Comparison of ENCODE assay signal across 1 cellular context in genomic region chr22:39714321-39714720, GRCh38.
TF ChIP-seq lines count a peak whose summit lies in the region.

No MANE protein-coding gene starts in this region.

TF ChIP-seq in H1, 55 proteins besides CTCF, POLR2A, EP300 and RAD21:
- TF ChIP-seq MAX (IDR thresholded peaks at IDR 0.05) (no peak), SRF (IDR thresholded peaks at IDR 0.05; ENCODE audit: low read depth, low read length) (no peak), TAF7 (optimal IDR thresholded peaks at IDR 0.05; ENCODE audit: borderline replicate concordance, low read depth, low read length) (no peak), TBP (IDR thresholded peaks at IDR 0.05; ENCODE audit: low read depth, low read length) (no peak), SP4 (IDR thresholded peaks at IDR 0.05; ENCODE audit: low read length) (no peak), KDM1A (IDR thresholded peaks at IDR 0.05; ENCODE audit: borderline replicate concordance, low read length) (no peak), ASH2L (IDR thresholded peaks at IDR 0.05; ENCODE audit: low read length) (no peak), CHD1 (IDR thresholded peaks at IDR 0.05; ENCODE audit: low read depth, low read length) (no peak), RFX5 (IDR thresholded peaks at IDR 0.05; ENCODE audit: borderline replicate concordance, low read depth, low read length) (no peak), JUN (IDR thresholded peaks at IDR 0.05; ENCODE audit: low read depth, low read length) (no peak), KDM4A (IDR thresholded peaks at IDR 0.05; ENCODE audit: low read depth, low read length, severe bottlenecking) (no peak), PHF8 (conservative IDR thresholded peaks at IDR 0.05; ENCODE audit: low read depth, low read length) (no peak), SAP30 (IDR thresholded peaks at IDR 0.05; ENCODE audit: insufficient read depth, insufficient replicate concordance, low read length) (no peak), BRCA1 (IDR thresholded peaks at IDR 0.05; ENCODE audit: low read depth, low read length) (no peak), E2F6 (IDR thresholded peaks at IDR 0.05) (no peak)
